In the genomic region with DNA sequence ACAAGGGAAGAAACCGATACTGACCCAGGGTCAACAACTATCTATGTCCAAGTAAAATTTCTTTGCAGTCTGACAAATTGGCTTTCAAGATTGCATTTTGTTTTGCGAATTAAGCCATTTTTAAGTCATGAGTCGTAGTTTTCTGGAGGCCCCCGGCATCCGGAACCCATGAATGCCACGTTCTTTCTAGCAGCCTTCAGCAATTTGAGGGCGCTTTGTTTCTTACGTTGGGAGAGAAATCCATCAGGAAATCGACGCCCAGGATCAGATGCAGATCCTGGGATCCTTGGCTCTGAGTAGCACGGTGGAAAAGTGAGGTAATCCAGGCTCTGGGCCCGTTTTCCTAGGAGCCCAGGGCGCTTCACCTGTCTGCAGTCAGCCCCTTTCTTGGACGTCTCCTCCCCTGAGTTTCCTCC, we compare ENCODE assay signal across 8 cellular contexts. TPM values are rescaled to one million over a fixed set of nuclear protein-coding genes. Genes with fewer than 3 reads are reported as not detected.
DNase-seq lines count a peak whose midpoint lies in the region; ATAC-seq and TF ChIP-seq lines count a peak whose summit lies in the region.

No MANE protein-coding gene starts in this region.

- H3K9me3 ChIP-seq in adipocyte (ENCODE audit: control insufficient read depth, low read length) (no peaks in the 10 kb centered on the region), thoracic aorta (no peaks in the 10 kb centered on the region)

- peaks cover 11% of the 10 kb centered on the region for H3K4me1 ChIP-seq in adipocyte (ENCODE audit: control insufficient read depth, insufficient read depth, low read length)
- H3K4me1 ChIP-seq in thoracic aorta (ENCODE audit: control insufficient read depth in 1 of 2, low read depth in 2 of 2) = peaks cover 0 to 18% of the 10 kb centered on the region in 2 donors

- H3K4me3 ChIP-seq in GM12865 (ENCODE audit: low read depth, low read length) (peak overlapping the region; percentile 87), adipocyte (ENCODE audit: low read length) (peak overlapping the region; percentile 95), thoracic aorta (peak overlapping the region; percentile 84)

- no peaks in the 10 kb centered on the region for H3K36me3 ChIP-seq in adipocyte (ENCODE audit: control insufficient read depth, insufficient read depth, low read length, severe bottlenecking)
- no peaks in the 10 kb centered on the region for H3K36me3 ChIP-seq in thoracic aorta

- TF ChIP-seq CTCF in 22Rv1 (IDR thresholded peaks at IDR 0.05) = no peak
- no peak for TF ChIP-seq CTCF in GM12865 (IDR thresholded peaks at IDR 0.05; ENCODE audit: insufficient read depth, low read depth, low read length, missing control alignments)
- no peak for TF ChIP-seq CTCF in thoracic aorta (IDR thresholded peaks at IDR 0.05)

- peak overlapping the region; percentile 90 for H3K9ac ChIP-seq in adipocyte (ENCODE audit: low read length)

- no peak for DNase-seq in GM12865 (ENCODE audit: low read depth)
- no peak for DNase-seq in adipocyte (ENCODE audit: low read depth)
- no peak for DNase-seq in left lobe of liver (ENCODE audit: low spot score)
- DNase-seq in thoracic aorta (ENCODE audit: low spot score) = no peak
- DNase-seq in T1000 (lab: John Stamatoyannopoulos, UW) = no peak
- DNase-seq in activated CD4-positive, alpha-beta T cell treated with anti-CD3 and anti-CD28 coated beads for 4 hours = no peak

- H3K27me3 ChIP-seq in adipocyte (replicated peaks; ENCODE audit: control insufficient read depth, insufficient read depth, low read length) (no peaks in the 10 kb centered on the region), thoracic aorta (replicated peaks; ENCODE audit: insufficient read depth) (no peaks in the 10 kb centered on the region)

- peak overlapping the region; percentile 95 for H3K27ac ChIP-seq in 22Rv1
- peak overlapping the region; percentile 82 to 89 for H3K27ac ChIP-seq in thoracic aorta

- ATAC-seq in HG03378 (IDR thresholded peaks at IDR 0.05; ENCODE audit: unreplicated experiment) (peak; percentile 1), left lobe of liver (peak; percentile 57), thoracic aorta (ENCODE audit: insufficient number of reproducible peaks, low FRiP score, low read depth) (peak; percentile 16)

RNA-seq across cellular contexts. Expression of gene ABRACL, which starts 0.3 kb away (rescaled TPM):
- total RNA-seq in left lobe of liver (49.8 TPM), thoracic aorta (10 to 100 TPM; 21.8 to 37.5 TPM)

RNA-seq across cellular contexts. Expression of gene REPS1, which starts 40.2 kb away (rescaled TPM):
- total RNA-seq in left lobe of liver (49.4 TPM), thoracic aorta (10 to 100 TPM; 43.1 to 86.0 TPM)

Comparison
In these comparisons a context has a peak if more than half of its experiments do, and no peak if none do; other contexts are left out.
1. ATAC-seq: peak in every context shown above with its lines; median percentile 57 in left lobe of liver; 16 in thoracic aorta; 1 in HG03378.